ENCODE assay signal across 23 cellular contexts in the genomic region with DNA sequence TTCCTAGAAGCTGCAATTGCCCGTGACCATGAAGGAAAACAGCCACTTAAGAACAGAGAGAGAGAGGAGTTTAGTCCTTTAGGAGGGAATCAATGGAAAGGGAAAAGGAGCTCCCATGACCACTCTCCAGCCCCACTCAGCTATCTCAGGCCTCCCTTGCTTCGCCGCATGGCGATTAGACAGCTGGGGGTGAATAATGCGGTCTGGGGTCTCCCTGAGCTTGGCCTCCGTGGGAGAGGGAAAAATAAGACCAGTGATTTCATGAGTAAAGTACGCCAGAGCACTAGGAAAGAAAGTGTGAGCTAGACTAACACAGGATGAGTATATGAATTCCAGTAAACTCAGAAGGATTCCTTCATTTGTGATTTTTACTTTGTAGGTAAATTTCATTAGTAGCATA.
"Had no signal": no experiment of that assay in that cellular context is flagged by ENCODE, and none has a peak within 500 bp of the region (broad histone marks: within the 10 kb centered on the region; RNA-seq: fewer than 3 reads in every experiment).

No MANE protein-coding gene starts in this region.

- H3K4me3 Mint-ChIP-seq: activated CD4-positive, alpha-beta memory T cell treated with anti-CD3 and anti-CD28 coated beads for 36 hours; activated naive CD8-positive, alpha-beta T cell treated with anti-CD3 and anti-CD28 coated beads for 36 hours; memory B cell; naive B cell; T-helper 17 cell; type B pancreatic cell had no signal

- H3K36me3 Mint-ChIP-seq: activated CD4-positive, alpha-beta memory T cell treated with anti-CD3 and anti-CD28 coated beads for 36 hours had no signal

- H3K4me1 Mint-ChIP-seq: activated naive CD8-positive, alpha-beta T cell treated with anti-CD3 and anti-CD28 coated beads for 36 hours; T-helper 17 cell had no signal

- ATAC-seq: T-helper 17 cell had no signal

- DNase-seq: activated CD4-positive, alpha-beta memory T cell treated with anti-CD3 and anti-CD28 coated beads for 36 hours; activated CD4-positive, alpha-beta T cell treated with anti-CD3 and anti-CD28 coated beads for 4 hours; activated CD4-positive, CD25-positive, alpha-beta regulatory T cell; activated naive CD4-positive, alpha-beta T cell treated with Interleukin-2 at 50 U/mL for 16 hours; activated naive CD8-positive, alpha-beta T cell treated with anti-CD3 and anti-CD28 coated beads for 36 hours; activated T-cell treated with anti-CD3 and anti-CD28 coated beads, Interleukin-2, amount 50 U/mL, for 48 hours; amniotic stem cell; dermis blood vessel endothelial cell; effector memory CD4-positive, alpha-beta T cell; foreskin melanocyte; hippocampal formation; naive B cell; retina; sigmoid colon; stimulated activated CD4-positive, alpha-beta T cell treated with anti-CD3 and anti-CD28 coated beads, Interleukin-2, amount 100 ng/mL, for 48 hours; stimulated activated naive CD4-positive, alpha-beta T cell treated with Interleukin-2 at 50 U/mL for 16 hours; T-helper 17 cell had no signal

- FAIRE-seq: endothelial cell of umbilical vein had no signal

- H3K27me3 ChIP-seq: sigmoid colon, vagina had no signal

- H3K27ac ChIP-seq: sigmoid colon, thoracic aorta, vagina had no signal

- H3K27me3 Mint-ChIP-seq: activated CD4-positive, alpha-beta memory T cell treated with anti-CD3 and anti-CD28 coated beads for 36 hours; activated naive CD8-positive, alpha-beta T cell treated with anti-CD3 and anti-CD28 coated beads for 36 hours; memory B cell; naive B cell; progenitor cell of endocrine pancreas; type B pancreatic cell had no signal

- H3K4me1 ChIP-seq: vagina had no signal

- H3K9me3 ChIP-seq: sigmoid colon, thoracic aorta, vagina had no signal

- H3K4me3 ChIP-seq: sigmoid colon, thoracic aorta, vagina had no signal

- H3K27ac Mint-ChIP-seq: activated CD4-positive, alpha-beta memory T cell treated with anti-CD3 and anti-CD28 coated beads for 36 hours; activated naive CD8-positive, alpha-beta T cell treated with anti-CD3 and anti-CD28 coated beads for 36 hours; memory B cell; progenitor cell of endocrine pancreas; T-helper 17 cell; type B pancreatic cell had no signal
